Comparison of ENCODE assay signal across 11 cellular contexts in genomic region chr2:165406053-165406628, GRCh38.
DNase-seq lines count a peak whose midpoint lies in the region; TF ChIP-seq lines count a peak whose summit lies in the region.
"Had no signal": no experiment of that assay in that cellular context is flagged by ENCODE, and none has a peak within 500 bp of the region (broad histone marks: within the 10 kb centered on the region; RNA-seq: fewer than 3 reads in every experiment).

No MANE protein-coding gene starts in this region.

- no peak overlapping the region for H2BK120ac ChIP-seq in neuronal stem cell (ENCODE audit: low read depth, low read length)

- H3K9me3 Mint-ChIP-seq in endodermal cell, result no peaks in the 10 kb centered on the region
- H3K9me3 Mint-ChIP-seq: CD4-positive, alpha-beta T cell had no signal

- no peak overlapping the region for H2BK12ac ChIP-seq in neuronal stem cell (ENCODE audit: low read length)

- no peak overlapping the region for H3K27ac Mint-ChIP-seq in endodermal cell
- H3K27ac Mint-ChIP-seq: CD4-positive, alpha-beta T cell had no signal

- H3K14ac ChIP-seq in neuronal stem cell (ENCODE audit: low read length), result no peak overlapping the region

- no peak overlapping the region for H3K4me2 ChIP-seq in neuronal stem cell (ENCODE audit: insufficient read depth, low read length, poor library complexity, severe bottlenecking)

- H3K4me3 ChIP-seq in endodermal cell (ENCODE audit: low read length) (no peak overlapping the region), neuronal stem cell (ENCODE audit: low read length in 2 of 2) (no peak overlapping the region), BE2C (ENCODE audit: low read depth, low read length) (no peak overlapping the region), spleen (no peak overlapping the region)
- H3K4me3 ChIP-seq: upper lobe of left lung had no signal

- H3K4me3 Mint-ChIP-seq in endodermal cell, result no peak overlapping the region
- H3K4me3 Mint-ChIP-seq: CD4-positive, alpha-beta T cell had no signal

- H2BK5ac ChIP-seq in neuronal stem cell (ENCODE audit: low read length), result no peak overlapping the region

- H3K27me3 ChIP-seq in endodermal cell (ENCODE audit: control insufficient read depth, insufficient read depth, low read length, poor library complexity, severe bottlenecking), result no peaks in the 10 kb centered on the region
- H3K27me3 ChIP-seq in neuronal stem cell (ENCODE audit: control insufficient read depth in 3 of 3, insufficient read depth in 3 of 3, low read depth in 1 of 3, low read length in 3 of 3), result no peaks in the 10 kb centered on the region
- no peaks in the 10 kb centered on the region for H3K27me3 ChIP-seq in BE2C
- H3K27me3 ChIP-seq in spleen (replicated peaks in 1 of 7), result no peaks in the 10 kb centered on the region
- H3K27me3 ChIP-seq: upper lobe of left lung had no signal

- H4K8ac ChIP-seq in neuronal stem cell (ENCODE audit: low read depth, low read length), result no peak overlapping the region

- TF ChIP-seq POLR2A in spleen (IDR thresholded peaks at IDR 0.05), result no peak

- no peaks in the 10 kb centered on the region for H3K79me1 ChIP-seq in neuronal stem cell (ENCODE audit: low read depth, low read length)

- H3K27ac ChIP-seq in endodermal cell (ENCODE audit: low read depth, low read length) (peak overlapping the region; percentile 5), neuronal stem cell (replicated peaks; ENCODE audit: low read length) (no peak overlapping the region), spleen (no peak overlapping the region)
- H3K27ac ChIP-seq: upper lobe of left lung had no signal

- WGBS in endodermal cell (ENCODE audit: insufficient coverage in 1 of 2, insufficient read length in 1 of 2), 2 experiments, result 24 to 44% methylated on average over 3 to 5 of the region's 5 CpGs
- no CpG with 5 or more reads among the region's 5 CpGs for WGBS in neuronal stem cell (ENCODE audit: extremely low coverage in 2 of 2, insufficient read length in 2 of 2, insufficient replicate concordance in 1 of 2), 2 donors
- WGBS in spleen, 5 donors, result 64 to 73% (median 67%) methylated on average over 5 of the region's 5 CpGs

- H3K9me3 ChIP-seq in endodermal cell (ENCODE audit: control insufficient read depth, low read length) (no peaks in the 10 kb centered on the region), neuronal stem cell (replicated peaks in 1 of 2; ENCODE audit: control insufficient read depth in 2 of 2, insufficient read depth in 1 of 2, low read depth in 1 of 2, low read length in 2 of 2) (peaks cover 0 to 6% of the 10 kb centered on the region in 2 donors), BE2C (no peaks in the 10 kb centered on the region), spleen (no peaks in the 10 kb centered on the region)
- H3K9me3 ChIP-seq: upper lobe of left lung had no signal

- H3K36me3 ChIP-seq in endodermal cell (ENCODE audit: control insufficient read depth, insufficient read depth, low read length) (no peaks in the 10 kb centered on the region), neuronal stem cell (replicated peaks in 1 of 2; ENCODE audit: control insufficient read depth in 2 of 2, insufficient read depth in 2 of 2, low read length in 2 of 2) (no peaks in the 10 kb centered on the region), BE2C (no peaks in the 10 kb centered on the region), spleen (no peaks in the 10 kb centered on the region)
- H3K36me3 ChIP-seq: upper lobe of left lung had no signal

- no peak overlapping the region for H3K18ac ChIP-seq in neuronal stem cell (ENCODE audit: low read length)

- H2AK5ac ChIP-seq in neuronal stem cell (ENCODE audit: low read depth, low read length), result no peak overlapping the region

- H3K4me1 ChIP-seq in endodermal cell (ENCODE audit: control insufficient read depth, insufficient read depth, low read length), result no peaks in the 10 kb centered on the region
- peaks cover 6 to 9% of the 10 kb centered on the region in 2 donors for H3K4me1 ChIP-seq in neuronal stem cell (ENCODE audit: control insufficient read depth in 2 of 2, insufficient read depth in 1 of 2, low read depth in 1 of 2, low read length in 2 of 2)
- no peaks in the 10 kb centered on the region for H3K4me1 ChIP-seq in BE2C
- peaks cover 0 to 4% (median 0%) of the 10 kb centered on the region in 6 donors for H3K4me1 ChIP-seq in spleen

- peak overlapping the region; percentile 7 for H2AFZ ChIP-seq in neuronal stem cell (ENCODE audit: low read length)

- H3K9ac ChIP-seq in endodermal cell (ENCODE audit: extremely low read depth, low read length, poor library complexity, severe bottlenecking) (no peak overlapping the region), neuronal stem cell (ENCODE audit: low read depth, low read length, poor library complexity) (no peak overlapping the region)

- no peak overlapping the region for H3K4ac ChIP-seq in neuronal stem cell (ENCODE audit: low read length)

- no peak overlapping the region for H4K91ac ChIP-seq in neuronal stem cell (ENCODE audit: low read depth, low read length, poor library complexity)

- no peaks in the 10 kb centered on the region for H3K27me3 Mint-ChIP-seq in endodermal cell (ENCODE audit: insufficient read depth)

- peak; percentile 25 for DNase-seq in HCEC 1CT
- DNase-seq in NCI-H524 treated with DMSO at 0.1 percent for 48 hours (lab: John Stamatoyannopoulos, UW), result peak; percentile 98
- DNase-seq in endodermal cell, result peak; percentile 74
- peak; percentile 8 for DNase-seq in neuronal stem cell (ENCODE audit: low spot score)
- no peak for DNase-seq in BE2C
- DNase-seq in spleen, result no peak
- DNase-seq in NCI-H345 (lab: John Stamatoyannopoulos, UW), result no peak
- no peak for DNase-seq in T-helper 1 cell
- DNase-seq: activated CD4-positive, alpha-beta T cell treated with anti-CD3 and anti-CD28 coated beads for 1 hour; CD4-positive, alpha-beta T cell; upper lobe of left lung had no signal

- intact Hi-C loops in spleen (cut with DNase I; ENCODE audit: low total_unique reads), result loop anchor here (10.0 kb wide), 1 partner anchor 289 kb away; no protein-coding TSS in a partner anchor

- no peaks in the 10 kb centered on the region for H3K36me3 Mint-ChIP-seq in endodermal cell (ENCODE audit: low read depth)

- H3K23ac ChIP-seq in neuronal stem cell (ENCODE audit: low read depth, low read length, poor library complexity), result no peak overlapping the region

- peaks cover 16% of the 10 kb centered on the region for H3K4me1 Mint-ChIP-seq in endodermal cell

- no peak overlapping the region for H2BK15ac ChIP-seq in neuronal stem cell (ENCODE audit: low read length)

- no peak for TF ChIP-seq CTCF in endodermal cell (conservative IDR thresholded peaks at IDR 0.05)
- no peak for TF ChIP-seq CTCF in BE2C (IDR thresholded peaks at IDR 0.05; ENCODE audit: low read depth, low read length)
- no peak for TF ChIP-seq CTCF in spleen (IDR thresholded peaks at IDR 0.05 in 8 of 11, conservative IDR thresholded peaks at IDR 0.05 in 3 of 11)

Comparison
In these comparisons a context has a peak if more than half of its experiments do, and no peak if none do; other contexts are left out.
1. DNase-seq: peak in HCEC 1CT (single experiment), NCI-H524 treated with DMSO at 0.1 percent for 48 hours (single experiment), endodermal cell (single experiment) and neuronal stem cell (single experiment); none in BE2C (single experiment), spleen (single experiment), NCI-H345 (single experiment) and T-helper 1 cell (0 of 5).